Comparison of ENCODE assay signal across 8 cellular contexts in the genomic region with DNA sequence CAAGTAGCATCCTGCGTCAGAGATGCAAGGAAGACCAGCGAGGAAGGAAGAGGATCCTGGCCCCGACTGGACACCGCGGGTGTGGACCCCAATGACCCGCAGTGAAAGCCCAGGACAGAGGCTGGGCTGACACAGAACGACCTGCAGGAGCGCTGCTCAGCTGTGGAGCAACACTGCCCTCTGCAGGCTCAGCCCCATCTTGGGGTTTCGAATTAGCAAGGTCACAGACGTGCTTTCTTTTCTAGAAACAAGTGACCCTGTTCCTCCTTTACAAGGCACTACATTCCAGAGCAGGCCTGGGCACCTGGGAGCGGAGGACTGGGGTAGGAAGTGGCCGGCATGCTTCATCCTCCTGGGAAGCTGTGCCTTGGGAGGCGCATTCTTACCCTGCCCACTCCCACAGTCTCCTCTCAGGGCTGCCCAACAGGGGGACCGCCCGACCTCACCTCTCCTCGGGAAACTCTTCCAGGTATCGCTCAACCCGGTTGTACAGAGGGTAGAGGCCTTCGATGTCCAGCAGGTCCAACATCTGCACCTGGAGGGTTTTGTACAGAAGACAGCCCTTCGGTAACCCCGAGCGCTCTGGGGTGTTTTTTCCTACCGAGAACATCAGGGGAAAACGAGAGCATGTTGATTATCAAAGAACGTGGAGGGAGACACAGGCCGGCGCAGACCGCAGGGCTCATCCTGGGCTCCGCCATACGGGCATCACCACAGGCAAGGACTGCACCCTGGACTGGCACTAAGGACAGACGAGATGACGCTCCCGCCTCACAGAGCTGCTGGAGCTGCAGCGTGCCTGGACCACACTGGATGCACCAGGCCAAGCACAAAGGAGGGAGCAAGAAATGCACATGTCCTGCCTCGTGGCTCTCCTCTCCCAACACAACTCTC. TPM values are rescaled to one million over a fixed set of nuclear protein-coding genes. Genes with fewer than 3 reads are reported as not detected.
DNase-seq lines count a peak whose midpoint lies in the region; ATAC-seq, FAIRE-seq and TF ChIP-seq lines count a peak whose summit lies in the region.

No MANE protein-coding gene starts in this region.

- POLR2A ChIA-PET in A549 (lab: Yijun Ruan, JAX) = no interaction called here

- no peak for TF ChIP-seq EP300 in A549 (IDR thresholded peaks at IDR 0.05)

- no peak for FAIRE-seq in A549 (lab: Jason Lieb, UNC)

- no peaks in the 10 kb centered on the region for H3K36me3 ChIP-seq in breast epithelium

- CTCF ChIA-PET in A549 (lab: Yijun Ruan, JAX) = interaction anchor here (0.6 to 7.4 kb wide), 49 partner anchors 9 to 580 kb away, joined by 3 to 129 read pairs (median 4); a partner anchor contains a TSS

- no peak overlapping the region for H3K4me2 ChIP-seq in A549

- no peaks in the 10 kb centered on the region for H3K27me3 ChIP-seq in breast epithelium

- H3K4me3 ChIP-seq in A549 = no peak overlapping the region
- H3K4me3 ChIP-seq in WI38 (ENCODE audit: low read depth, low read length) = no peak overlapping the region
- no peak overlapping the region for H3K4me3 ChIP-seq in breast epithelium

- in situ Hi-C loops in GM13977 (cut with MboI; ENCODE audit: low pct_unique_long_range_greater_than_20kb, low sequenced_read_pairs, unreplicated experiment) = loop anchor here (25.0 kb wide), 2 partner anchors 323 to 498 kb away; no protein-coding TSS in a partner anchor

- peak; percentile 92 to 93 for TF ChIP-seq RAD21 in A549 (conservative IDR thresholded peaks at IDR 0.05 in 1 of 2, IDR thresholded peaks at IDR 0.05 in 1 of 2)

- intact Hi-C loops in breast epithelium (cut with DNase I; ENCODE audit: low total_unique reads) = loop anchor here (5.0 kb wide), 1 partner anchor 308 kb away; a partner anchor contains a TSS

- no peaks in the 10 kb centered on the region for H3K9me3 ChIP-seq in A549
- H3K9me3 ChIP-seq in breast epithelium = no peaks in the 10 kb centered on the region

- ATAC-seq in A549 (peak; percentile 96 to 98), HG03378 (IDR thresholded peaks at IDR 0.05; ENCODE audit: unreplicated experiment) (no peak)

- 73% methylated on average over 29 of the region's 35 CpGs for WGBS in A549 (ENCODE audit: missing lambda C conversion rate)

- H3K4me1 ChIP-seq in A549 (no peaks in the 10 kb centered on the region), breast epithelium (no peaks in the 10 kb centered on the region)

- TF ChIP-seq POLR2A in A549 (IDR thresholded peaks at IDR 0.05; ENCODE audit: low read length) = no peak
- no peak for TF ChIP-seq POLR2A in breast epithelium (IDR thresholded peaks at IDR 0.05)

- DNase-seq in A549 (ENCODE audit: low read depth in 1 of 2, low spot score in 1 of 2) = peak; percentile 78 to 92
- peak; percentile 86 for DNase-seq in GM13977 (ENCODE audit: low spot score)
- DNase-seq in NCI-H1092 treated with DMSO at 0.1 percent for 48 hours (lab: John Stamatoyannopoulos, UW) = peak; percentile 37
- peak; percentile 36 to 72 for DNase-seq in breast epithelium (ENCODE audit: low spot score in 2 of 2)
- peak; percentile 69 for DNase-seq in iris pigment epithelial cell (ENCODE audit: low read depth)
- DNase-seq in stimulated activated CD4-positive, alpha-beta T cell treated with anti-CD3 and anti-CD28 coated beads, Interleukin-15, amount 100 ng/mL, for 24 hours = peak; percentile 76

- TF ChIP-seq CTCF in A549 (IDR thresholded peaks at IDR 0.05) (peak; percentile 95), GM13977 (IDR thresholded peaks at IDR 0.05; ENCODE audit: extremely low read depth, insufficient read depth, missing control alignments) (peak; percentile 93), WI38 (IDR thresholded peaks at IDR 0.05; ENCODE audit: low read depth, low read length) (peak; percentile 95), breast epithelium (IDR thresholded peaks at IDR 0.05) (peak; percentile 52 to 92 (median 83))

- H3K27ac ChIP-seq in A549 (no peak overlapping the region), breast epithelium (peak overlapping the region in 1 of 2 donors; percentile 46)

TF ChIP-seq in A549, 52 proteins besides CTCF, POLR2A, EP300 and RAD21:
- TF ChIP-seq, protein P1, sequence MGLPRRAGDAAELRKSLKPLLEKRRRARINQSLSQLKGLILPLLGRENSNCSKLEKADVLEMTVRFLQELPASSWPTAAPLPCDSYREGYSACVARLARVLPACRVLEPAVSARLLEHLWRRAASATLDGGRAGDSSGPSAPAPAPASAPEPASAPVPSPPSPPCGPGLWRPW (IDR thresholded peaks at IDR 0.05) = no peak
- no peak for TF ChIP-seq POLR2AphosphoS2 (conservative IDR thresholded peaks at IDR 0.05; ENCODE audit: low read length)
- TF ChIP-seq, protein P2, sequence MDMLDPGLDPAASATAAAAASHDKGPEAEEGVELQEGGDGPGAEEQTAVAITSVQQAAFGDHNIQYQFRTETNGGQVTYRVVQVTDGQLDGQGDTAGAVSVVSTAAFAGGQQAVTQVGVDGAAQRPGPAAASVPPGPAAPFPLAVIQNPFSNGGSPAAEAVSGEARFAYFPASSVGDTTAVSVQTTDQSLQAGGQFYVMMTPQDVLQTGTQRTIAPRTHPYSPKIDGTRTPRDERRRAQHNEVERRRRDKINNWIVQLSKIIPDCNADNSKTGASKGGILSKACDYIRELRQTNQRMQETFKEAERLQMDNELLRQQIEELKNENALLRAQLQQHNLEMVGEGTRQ (IDR thresholded peaks at IDR 0.05) = no peak
- no peak for TF ChIP-seq KDM1A (IDR thresholded peaks at IDR 0.05; ENCODE audit: low read depth)
- TF ChIP-seq SMC3 (IDR thresholded peaks at IDR 0.05) = peak; percentile 78
- TF ChIP-seq JUNB (IDR thresholded peaks at IDR 0.05) = no peak
- no peak for TF ChIP-seq RCOR1 (IDR thresholded peaks at IDR 0.05; ENCODE audit: low read depth, low read length)
- TF ChIP-seq FOXS1 (CRISPR knock-in tag; IDR thresholded peaks at IDR 0.05) = no peak

RNA-seq across cellular contexts. Expression of a gene that starts 35.0 kb away (rescaled TPM):
- polyA plus RNA-seq in A549 (2011; rRNA removed) = 20.0 and 22.7 TPM in 2 replicates
- 19.5 and 21.5 TPM in 2 replicates for polyA plus RNA-seq in A549 (2012; cell fraction: cytosol; rRNA removed)
- 25.9 and 30.9 TPM in 2 replicates for polyA plus RNA-seq in A549 (2012; cell fraction: nucleus; rRNA removed)
- 9.3 to 12.2 TPM (median 12.0 TPM) in 3 replicates for polyA plus RNA-seq in A549 (2017; fragmentation: RNase III; extraction: RNeasy Plus Mini Kit Qiagen cat#74134 plus additional on column Dnase treatment)
- polyA minus RNA-seq in A549 (2011; rRNA and poly(A)+ RNA removed) = 23.6 and 44.5 TPM in 2 replicates
- total RNA-seq in breast epithelium = 10 to 100 TPM in 2 of 3 donors, 1 to 10 TPM in 1; 5.8 to 22.8 (median 12.1) TPM
